In the genomic region with DNA sequence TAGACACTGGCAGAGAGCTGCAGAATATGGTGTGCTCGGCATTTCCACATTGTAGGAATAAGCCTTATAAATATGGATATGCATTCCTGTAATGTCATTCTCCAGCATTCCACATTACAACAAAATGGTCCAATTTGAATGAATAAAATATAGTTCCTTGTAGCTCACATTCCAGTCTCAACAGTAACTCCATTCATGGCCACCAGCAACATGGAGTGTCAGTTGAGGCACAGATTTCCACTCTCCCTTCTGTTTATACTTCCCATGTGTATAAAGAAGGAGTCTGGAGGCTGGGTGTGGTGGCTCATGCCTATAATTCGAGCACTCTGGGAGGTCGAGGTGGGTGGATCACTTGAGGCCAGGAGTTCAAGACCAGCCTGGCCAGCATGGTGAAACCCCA, we compare ENCODE assay signal across 19 cellular contexts.
A peak's percentile ranks its signal among the peaks of the same experiment; 100 is the strongest.
DNase-seq lines count a peak whose midpoint lies in the region; ATAC-seq and TF ChIP-seq lines count a peak whose summit lies in the region.
"Had no signal": no experiment of that assay in that cellular context is flagged by ENCODE, and none has a peak within 500 bp of the region (broad histone marks: within the 10 kb centered on the region; RNA-seq: fewer than 3 reads in every experiment).

No MANE protein-coding gene starts in this region.

- H3K4me1 ChIP-seq in IMR-90 (ENCODE audit: control insufficient read depth, insufficient read depth, low read length) (no peaks in the 10 kb centered on the region), SJSA1 (replicated peaks) (peaks cover 50% of the 10 kb centered on the region), neural progenitor cell (peaks cover 8% of the 10 kb centered on the region), esophagus muscularis mucosa (peaks cover 0 to 11% (median 8%) of the 10 kb centered on the region in 4 donors)
- no peaks in the 10 kb centered on the region for H3K4me1 ChIP-seq in naive thymus-derived CD4-positive, alpha-beta T cell (ENCODE audit: control insufficient read depth in 2 of 2, insufficient read depth in 2 of 2, low read length in 2 of 2)

- no peaks in the 10 kb centered on the region for H3K79me1 ChIP-seq in IMR-90 (ENCODE audit: low read depth in 1 of 2, low read length in 2 of 2)

- TF ChIP-seq POLR2A in IMR-90 (IDR thresholded peaks at IDR 0.05; ENCODE audit: low read depth, low read length), result no peak
- TF ChIP-seq POLR2A in esophagus muscularis mucosa (IDR thresholded peaks at IDR 0.05; ENCODE audit: low read depth), result no peak

- H3K9ac ChIP-seq in IMR-90 (ENCODE audit: low read depth, low read length) (no peak overlapping the region), neural progenitor cell (no peak overlapping the region)

- H2AK9ac ChIP-seq in IMR-90 (replicated peaks; ENCODE audit: low read depth, low read length, poor library complexity), result no peak overlapping the region

- dilution Hi-C loops in IMR-90 (cut with HindIII; ENCODE audit: low sequenced_read_pairs, unreplicated experiment), result no loop called here

- POLR2A ChIA-PET in IMR-90 (lab: Charles Lee; ENCODE audit: unreplicated experiment), result no interaction called here
- POLR2A ChIA-PET in naive thymus-derived CD4-positive, alpha-beta T cell (lab: Charles Lee), result no interaction called here

- no peak overlapping the region for H3K4me3 Mint-ChIP-seq in neural progenitor cell
- H3K4me3 Mint-ChIP-seq in naive thymus-derived CD4-positive, alpha-beta T cell, result no peak overlapping the region
- H3K4me3 Mint-ChIP-seq: CD4-positive, alpha-beta memory T cell; GM23338; H9 had no signal

- CTCF ChIA-PET in IMR-90 (lab: Yijun Ruan, JAX), result no interaction called here
- CTCF ChIA-PET in naive thymus-derived CD4-positive, alpha-beta T cell (lab: Charles Lee), result interaction anchor here (1.0 kb wide), 1 partner anchor 55 kb away, joined by 3 read pairs; no protein-coding TSS in a partner anchor

- TF ChIP-seq RAD21 in IMR-90 (IDR thresholded peaks at IDR 0.05; ENCODE audit: low read length), result no peak

- peaks cover 2% of the 10 kb centered on the region for H3K27me3 Mint-ChIP-seq in neural progenitor cell (ENCODE audit: insufficient read depth, low read depth)
- peaks cover 0 to 7% (median 0%) of the 10 kb centered on the region in 5 donors for H3K27me3 Mint-ChIP-seq in naive thymus-derived CD4-positive, alpha-beta T cell

- no peak overlapping the region for H2BK15ac ChIP-seq in IMR-90 (ENCODE audit: low read depth, low read length)

- no peak overlapping the region for H3K18ac ChIP-seq in IMR-90 (ENCODE audit: low read depth, low read length)

- no peaks in the 10 kb centered on the region for H4K20me1 ChIP-seq in IMR-90 (ENCODE audit: insufficient read depth, low read length)
- H4K20me1 ChIP-seq in neural progenitor cell (ENCODE audit: low read depth), result peaks cover 12% of the 10 kb centered on the region

- H3K9me1 ChIP-seq in IMR-90 (ENCODE audit: insufficient read depth, low read length), result peaks cover 3% of the 10 kb centered on the region; the same call in 1 of the 2 replicates

- no peak overlapping the region for H2AFZ ChIP-seq in IMR-90 (replicated peaks; ENCODE audit: low read length, poor library complexity)
- no peak overlapping the region for H2AFZ ChIP-seq in neural progenitor cell (replicated peaks)
- H2AFZ ChIP-seq: GM23338 had no signal

- no CpG with 5 or more reads among the region's 3 CpGs for WGBS in IMR-90 (ENCODE audit: extremely low coverage in 2 of 2, insufficient read length in 1 of 2), 2 experiments
- 67% methylated on average over 3 of the region's 3 CpGs for WGBS in esophagus muscularis mucosa

- no peak for TF ChIP-seq EP300 in esophagus muscularis mucosa (IDR thresholded peaks at IDR 0.05)

- no peak overlapping the region for H4K5ac ChIP-seq in IMR-90 (ENCODE audit: low read depth, low read length)

- H3K14ac ChIP-seq in IMR-90 (replicated peaks; ENCODE audit: low read depth, low read length), result no peak overlapping the region

- in situ Hi-C loops in IMR-90 (cut with MboI; ENCODE audit: low sequenced_read_pairs), result loop anchor here (25.0 kb wide), 1 partner anchor 535 kb away; no protein-coding TSS in a partner anchor

- TF ChIP-seq CTCF in IMR-90 (conservative IDR thresholded peaks at IDR 0.05; ENCODE audit: low read depth, low read length) (no peak), neural progenitor cell (IDR thresholded peaks at IDR 0.05) (no peak), esophagus muscularis mucosa (IDR thresholded peaks at IDR 0.05) (no peak)

- no peaks in the 10 kb centered on the region for H3K79me2 ChIP-seq in neural progenitor cell (ENCODE audit: low read depth)

- H3K9me3 ChIP-seq in IMR-90 (ENCODE audit: control insufficient read depth, insufficient read depth, low read length) (no peaks in the 10 kb centered on the region), SJSA1 (replicated peaks) (no peaks in the 10 kb centered on the region), neural progenitor cell (ENCODE audit: low read depth) (no peaks in the 10 kb centered on the region), esophagus muscularis mucosa (no peaks in the 10 kb centered on the region)
- no peaks in the 10 kb centered on the region for H3K9me3 ChIP-seq in naive thymus-derived CD4-positive, alpha-beta T cell (ENCODE audit: control insufficient read depth in 2 of 3, low read length in 3 of 3)
- H3K9me3 ChIP-seq: Caco-2 had no signal

- no peak overlapping the region for H2BK5ac ChIP-seq in IMR-90 (ENCODE audit: low read depth, low read length, poor library complexity, severe bottlenecking)

- H3K27me3 ChIP-seq in IMR-90 (ENCODE audit: control insufficient read depth, insufficient read depth, low read length) (no peaks in the 10 kb centered on the region), SJSA1 (replicated peaks) (no peaks in the 10 kb centered on the region), neural progenitor cell (no peaks in the 10 kb centered on the region), esophagus muscularis mucosa (no peaks in the 10 kb centered on the region)
- H3K27me3 ChIP-seq in naive thymus-derived CD4-positive, alpha-beta T cell (ENCODE audit: control insufficient read depth in 2 of 2, insufficient read depth in 2 of 2, low read length in 2 of 2), result no peaks in the 10 kb centered on the region

- no peak overlapping the region for H2AK5ac ChIP-seq in IMR-90 (ENCODE audit: low read depth, low read length)

- H4K8ac ChIP-seq in IMR-90 (ENCODE audit: low read depth in 2 of 2, low read length in 2 of 2), result no peak overlapping the region

- H3K4ac ChIP-seq in IMR-90 (ENCODE audit: low read depth, low read length), result no peak overlapping the region

- ATAC-seq in IMR-90 (ENCODE audit: low read depth), result no peak
- ATAC-seq in naive thymus-derived CD4-positive, alpha-beta T cell, result no peak
- ATAC-seq in HG03135 (IDR thresholded peaks at IDR 0.05; ENCODE audit: unreplicated experiment), result no peak
- ATAC-seq: GM12878, GM23338, HCT116 had no signal

- no peak overlapping the region for H2BK20ac ChIP-seq in IMR-90 (ENCODE audit: low read depth, low read length)

- H3K56ac ChIP-seq in IMR-90 (ENCODE audit: extremely low read depth, insufficient read depth, low read length), result no peak overlapping the region

- no peaks in the 10 kb centered on the region for H3K9me3 Mint-ChIP-seq in neural progenitor cell
- H3K9me3 Mint-ChIP-seq in naive thymus-derived CD4-positive, alpha-beta T cell, result peaks cover 0 to 2% (median 0%) of the 10 kb centered on the region in 11 donors
- H3K9me3 Mint-ChIP-seq: CD4-positive, alpha-beta memory T cell; GM23338; H9 had no signal

- H2BK120ac ChIP-seq in IMR-90 (ENCODE audit: low read depth, low read length), result no peak overlapping the region

- peaks cover 7% of the 10 kb centered on the region for H3F3A ChIP-seq in neural progenitor cell (ENCODE audit: low read depth)

- peak overlapping the region; percentile 63 for H3K27ac Mint-ChIP-seq in neural progenitor cell
- H3K27ac Mint-ChIP-seq in naive thymus-derived CD4-positive, alpha-beta T cell, result no peak overlapping the region
- H3K27ac Mint-ChIP-seq: CD4-positive, alpha-beta memory T cell; GM23338; H9 had no signal

- H3K36me3 ChIP-seq in IMR-90 (ENCODE audit: control insufficient read depth, insufficient read depth, low read length) (no peaks in the 10 kb centered on the region), SJSA1 (no peaks in the 10 kb centered on the region), neural progenitor cell (no peaks in the 10 kb centered on the region), esophagus muscularis mucosa (no peaks in the 10 kb centered on the region)
- no peaks in the 10 kb centered on the region for H3K36me3 ChIP-seq in naive thymus-derived CD4-positive, alpha-beta T cell (ENCODE audit: control insufficient read depth in 2 of 3, insufficient read depth in 3 of 3, low read length in 3 of 3)

- H4K91ac ChIP-seq in IMR-90 (ENCODE audit: insufficient read depth, low read depth, low read length), result no peak overlapping the region

- peaks cover 11% of the 10 kb centered on the region for H3K36me3 Mint-ChIP-seq in neural progenitor cell
- no peaks in the 10 kb centered on the region for H3K36me3 Mint-ChIP-seq in naive thymus-derived CD4-positive, alpha-beta T cell
- H3K36me3 Mint-ChIP-seq: CD4-positive, alpha-beta memory T cell had no signal

- H3K23ac ChIP-seq in IMR-90 (ENCODE audit: low read depth, low read length), result no peak overlapping the region

- H3K4me2 ChIP-seq in IMR-90 (ENCODE audit: low read depth, low read length) (no peak overlapping the region), neural progenitor cell (no peak overlapping the region)
- H3K4me2 ChIP-seq: GM23338 had no signal

- H3K4me3 ChIP-seq in IMR-90 (ENCODE audit: insufficient read depth, low read depth, low read length) (no peak overlapping the region), SJSA1 (no peak overlapping the region), neural progenitor cell (no peak overlapping the region), esophagus muscularis mucosa (no peak overlapping the region)
- no peak overlapping the region for H3K4me3 ChIP-seq in naive thymus-derived CD4-positive, alpha-beta T cell (ENCODE audit: low read length)
- H3K4me3 ChIP-seq: GM12878, GM23338 had no signal

- no peak overlapping the region for H3K27ac ChIP-seq in IMR-90 (ENCODE audit: insufficient read depth, low read length)
- H3K27ac ChIP-seq in SJSA1, result peak overlapping the region; percentile 74
- no peak overlapping the region for H3K27ac ChIP-seq in neural progenitor cell
- no peak overlapping the region for H3K27ac ChIP-seq in esophagus muscularis mucosa (replicated peaks in 1 of 4)
- no peak overlapping the region for H3K27ac ChIP-seq in naive thymus-derived CD4-positive, alpha-beta T cell (ENCODE audit: low read depth, low read length)

- H3K4me1 Mint-ChIP-seq in neural progenitor cell, result peaks cover 23% of the 10 kb centered on the region
- H3K4me1 Mint-ChIP-seq in naive thymus-derived CD4-positive, alpha-beta T cell, result peaks cover 0 to 17% (median 13%) of the 10 kb centered on the region in 7 donors

- BruUV-seq in IMR-90 (replicated peaks; lab: Mats Ljungman, UMichigan), result no TSS peak

- intact Hi-C loops in IMR-90 (cut with micrococcal nuclease), result loop anchor here (5.0 kb wide), 2 partner anchors 240 to 955 kb away; partner anchors contain the start of gene SRD5A3
- intact Hi-C loops in esophagus muscularis mucosa (cut with DNase I), result loop anchor here (2.0 kb wide), 1 partner anchor 354 kb away; the partner anchor contains the start of gene CEP135
- intact Hi-C loops in naive thymus-derived CD4-positive, alpha-beta T cell (cut with micrococcal nuclease), result loop anchor here (5.0 to 10.0 kb wide), 9 partner anchors 90 to 1118 kb away; partner anchors contain the start of genes CLOCK (in 1 of the 2) and EXOC1 (in 1 of the 2)

- DNase-seq in IMR-90 (peak; percentile 3), SJSA1 (ENCODE audit: low read depth in 1 of 2, low spot score in 2 of 2) (peak; percentile 65 to 73), foreskin melanocyte (peak; percentile 83), neural progenitor cell (ENCODE audit: low spot score) (no peak), esophagus muscularis mucosa (ENCODE audit: extremely low spot score) (no peak), midbrain (lab: John Stamatoyannopoulos, UW) (no peak)
- DNase-seq in naive thymus-derived CD4-positive, alpha-beta T cell, result no peak
- DNase-seq: C1 segment of cervical spinal cord; Caco-2; CD4-positive, alpha-beta memory T cell; DMS153; DND-41; EL; GDM1; H9 had no signal

Comparison
In these comparisons a context has a peak if more than half of its experiments do, and no peak if none do; other contexts are left out.
1. DNase-seq: peak in IMR-90 (single experiment), SJSA1 (2 of 2) and foreskin melanocyte (single experiment); none in neural progenitor cell (single experiment), esophagus muscularis mucosa (single experiment), naive thymus-derived CD4-positive, alpha-beta T cell (0 of 9) and midbrain (single experiment).